15 cellular contexts compared by ENCODE assay signal in genomic region chr15:75052972-75053747, GRCh38. TPM values are rescaled to one million over a fixed set of nuclear protein-coding genes. Genes with fewer than 3 reads are reported as not detected.
DNase-seq lines count a peak whose midpoint lies in the region; ATAC-seq and TF ChIP-seq lines count a peak whose summit lies in the region.
"Had no signal": no experiment of that assay in that cellular context is flagged by ENCODE, and none has a peak within 500 bp of the region (broad histone marks: within the 10 kb centered on the region; RNA-seq: fewer than 3 reads in every experiment).

No MANE protein-coding gene starts in this region.

- H3K4me1 ChIP-seq in HCT116 (ENCODE audit: control insufficient read depth in 1 of 2, insufficient read depth in 2 of 2, low read length in 2 of 2) (peaks cover 0 to 4% of the 10 kb centered on the region in 2 experiments; a peak in 2 of 4 replicates), KMS-11 (ENCODE audit: low read depth, poor library complexity, severe bottlenecking) (peaks cover 48% of the 10 kb centered on the region), sigmoid colon (peaks cover 0 to 20% (median 19%) of the 10 kb centered on the region in 4 donors)

- H4K20me1 ChIP-seq in HCT116 (ENCODE audit: insufficient read depth) = no peaks in the 10 kb centered on the region
- H4K20me1 ChIP-seq in KMS-11 (ENCODE audit: insufficient read depth) = no peaks in the 10 kb centered on the region
- H4K20me1 ChIP-seq: BLaER1 treated with 17β-estradiol and CSF1 and Interleukin-3, amounts not matched to agents 10 nM and 100 nM had no signal

- TF ChIP-seq POLR2A in HCT116 (IDR thresholded peaks at IDR 0.05; ENCODE audit: borderline replicate concordance, extremely low read depth, insufficient read depth, insufficient read length) (no peak), sigmoid colon (IDR thresholded peaks at IDR 0.05) (no peak)

- TF ChIP-seq RAD21 in HCT116 (IDR thresholded peaks at IDR 0.05; ENCODE audit: low read depth) = no peak

- H3K27ac ChIP-seq in HCT116 (ENCODE audit: low read depth, low read length) (no peak overlapping the region), KMS-11 (no peak overlapping the region), VCaP (peak overlapping the region; percentile 42), sigmoid colon (no peak overlapping the region)
- H3K27ac ChIP-seq: BLaER1 treated with 17β-estradiol and CSF1 and Interleukin-3, amounts not matched to agents 10 nM and 100 nM; HL-60 had no signal

- H3K9ac ChIP-seq in HCT116 (ENCODE audit: low read length) (no peak overlapping the region), KMS-11 (no peak overlapping the region)
- H3K9ac ChIP-seq: BLaER1 treated with 17β-estradiol and CSF1 and Interleukin-3, amounts not matched to agents 10 nM and 100 nM had no signal

- H3K4me2 ChIP-seq in HCT116 (ENCODE audit: low read length) (no peak overlapping the region), KMS-11 (peak overlapping the region; percentile 38)
- H3K4me2 ChIP-seq: BLaER1 treated with 17β-estradiol and CSF1 and Interleukin-3, amounts not matched to agents 10 nM and 100 nM had no signal

- H3K27me3 ChIP-seq in HCT116 (ENCODE audit: insufficient read depth, low read length) (no peaks in the 10 kb centered on the region), KMS-11 (ENCODE audit: insufficient read depth, low read depth) (no peaks in the 10 kb centered on the region), sigmoid colon (no peaks in the 10 kb centered on the region)
- H3K27me3 ChIP-seq: BLaER1 treated with 17β-estradiol and CSF1 and Interleukin-3, amounts not matched to agents 10 nM and 100 nM had no signal

- ATAC-seq in HCT116 = no peak
- ATAC-seq in GM18511 (IDR thresholded peaks at IDR 0.05; ENCODE audit: unreplicated experiment) = no peak
- ATAC-seq: CD8-positive, alpha-beta T cell had no signal

- H3K4me3 ChIP-seq in HCT116 (replicated peaks in 1 of 2; ENCODE audit: low read depth in 1 of 2, low read length in 2 of 2) (no peak overlapping the region), KMS-11 (IDR thresholded peaks at IDR 0.05; ENCODE audit: insufficient read depth, low read depth, low read length) (no peak overlapping the region), sigmoid colon (no peak overlapping the region)
- H3K4me3 ChIP-seq: BLaER1 treated with 17β-estradiol and CSF1 and Interleukin-3, amounts not matched to agents 10 nM and 100 nM had no signal

- no peak for DNase-seq in HCT116 (ENCODE audit: low read depth, low spot score)
- DNase-seq in sigmoid colon = peak; percentile 24
- DNase-seq in NCI-H82 treated with DMSO at 0.1 percent for 48 hours (lab: John Stamatoyannopoulos, UW; ENCODE audit: unreplicated experiment) = no peak
- no peak for DNase-seq in anterior cingulate cortex (lab: John Stamatoyannopoulos, UW)
- DNase-seq: Calu3; CD8-positive, alpha-beta T cell; DMS79 treated with DMSO at 0.1 percent for 48 hours; GF-D8; H9; IMR-90 had no signal

- H3K79me2 ChIP-seq in HCT116 (ENCODE audit: insufficient read depth, low read length) (no peaks in the 10 kb centered on the region), KMS-11 (ENCODE audit: insufficient read depth, low read depth) (no peaks in the 10 kb centered on the region)

- 88 to 94% methylated on average over 5 of the region's 5 CpGs for WGBS in sigmoid colon, 2 donors

- RAD21 ChIA-PET in HCT116 (lab: Charles Lee; ENCODE audit: low non-redundant PET in 1 of 2, low total read pairs in 2 of 2, uncharacterized antibody in 2 of 2, unreplicated experiment in 2 of 2) = no interaction called here

- POLR2A ChIA-PET in HCT116 (lab: Charles Lee) = interaction anchor here (0.7 kb wide), 1 partner anchor 10 kb away, joined by 5 read pairs; no protein-coding TSS in a partner anchor

- no peak overlapping the region for H2AFZ ChIP-seq in HCT116 (ENCODE audit: low read depth, low read length, poor library complexity, severe bottlenecking)
- H2AFZ ChIP-seq in KMS-11 (ENCODE audit: low read depth) = no peak overlapping the region

- BruUV-seq in HCT116 (replicated peaks; lab: Mats Ljungman, UMichigan) = TSS peak; percentile 26

- intact Hi-C loops in HCT116 (cut with micrococcal nuclease) (no loop called here), sigmoid colon (cut with DNase I) (no loop called here)

- CTCF ChIA-PET in HCT116 (lab: Charles Lee) = no interaction called here

- H3K9me3 ChIP-seq in HCT116 (ENCODE audit: control insufficient read depth in 1 of 2, insufficient read depth in 1 of 2, low read depth in 1 of 2, low read length in 2 of 2) (no peaks in the 10 kb centered on the region), sigmoid colon (no peaks in the 10 kb centered on the region)
- H3K9me3 ChIP-seq: BLaER1 treated with 17β-estradiol and CSF1 and Interleukin-3, amounts not matched to agents 10 nM and 100 nM had no signal

- no peak for TF ChIP-seq EP300 in sigmoid colon (IDR thresholded peaks at IDR 0.05)

- TF ChIP-seq CTCF in HCT116 (IDR thresholded peaks at IDR 0.05 in 2 of 3, conservative IDR thresholded peaks at IDR 0.05 in 1 of 3; ENCODE audit: borderline replicate concordance in 1 of 3, insufficient read depth in 1 of 3, low read depth in 2 of 3, low read length in 2 of 3) = no peak
- TF ChIP-seq CTCF in KMS-11 (conservative IDR thresholded peaks at IDR 0.05; ENCODE audit: low read depth, low read length) = no peak
- no peak for TF ChIP-seq CTCF in VCaP (conservative IDR thresholded peaks at IDR 0.05)
- TF ChIP-seq CTCF in sigmoid colon (IDR thresholded peaks at IDR 0.05) = no peak

- H3K9me2 ChIP-seq in HCT116 (ENCODE audit: insufficient read depth) = no peaks in the 10 kb centered on the region

- H3K36me3 ChIP-seq in HCT116 (ENCODE audit: control insufficient read depth in 1 of 2, insufficient read depth in 2 of 2, low read length in 2 of 2) = peaks cover 2 to 11% of the 10 kb centered on the region in 2 experiments; a peak in 1 of 4 replicates
- no peaks in the 10 kb centered on the region for H3K36me3 ChIP-seq in KMS-11 (ENCODE audit: insufficient read depth)
- H3K36me3 ChIP-seq in sigmoid colon = no peaks in the 10 kb centered on the region

TF ChIP-seq in HCT116, 20 proteins besides CTCF, POLR2A, EP300 and RAD21:
- TF ChIP-seq SIN3A (IDR thresholded peaks at IDR 0.05; ENCODE audit: low read depth) (no peak), SRF (IDR thresholded peaks at IDR 0.05; ENCODE audit: low read depth) (no peak), ZFX (IDR thresholded peaks at IDR 0.05) (no peak), CEBPB (IDR thresholded peaks at IDR 0.05; ENCODE audit: low read depth) (no peak), EGR1 (IDR thresholded peaks at IDR 0.05; ENCODE audit: low read depth) (no peak), CBX3 (IDR thresholded peaks at IDR 0.05; ENCODE audit: low read depth) (no peak), EZH2phosphoT487 (IDR thresholded peaks at IDR 0.05; ENCODE audit: borderline replicate concordance) (no peak), SP1 (IDR thresholded peaks at IDR 0.05; ENCODE audit: low read depth) (no peak), TCF7L2 (IDR thresholded peaks at IDR 0.05; ENCODE audit: borderline replicate concordance, extremely low read depth, insufficient read depth, insufficient read length) (no peak), POLR2AphosphoS5 (IDR thresholded peaks at IDR 0.05; ENCODE audit: low read depth, low read length) (no peak)

RNA-seq across cellular contexts. Expression of gene PPCDC, which starts 29.8 kb away (rescaled TPM):
- total RNA-seq in HCT116 (2021; ENCODE audit: unreplicated experiment) = 18.0 TPM
- polyA plus RNA-seq in HCT116 (2012) = 18.7 and 23.5 TPM in 2 replicates
- total RNA-seq in sigmoid colon = 10 to 100 TPM in 2 of 4 donors, 1 to 10 TPM in 2; 7.9 to 18.9 (median 12.0) TPM
- 10 to 100 TPM; 16.2 to 37.0 (median 31.2) TPM for polyA plus RNA-seq in sigmoid colon

RNA-seq across cellular contexts. Expression of gene SCAMP5, which starts 57.8 kb away (rescaled TPM):
- total RNA-seq in HCT116 (2021; ENCODE audit: unreplicated experiment) (6.2 TPM), sigmoid colon (1 to 10 TPM; 1.3 to 4.6 (median 2.9) TPM)
- polyA plus RNA-seq in HCT116 (2012) = 5.6 and 7.4 TPM in 2 replicates
- 10 to 100 TPM in 2 of 3 donors, 1 to 10 TPM in 1; 2.4 to 26.5 (median 18.3) TPM for polyA plus RNA-seq in sigmoid colon
